ENCODE assay signal across 8 cellular contexts in genomic region chr1:169102567-169102966, GRCh38. TPM values are rescaled to one million over a fixed set of nuclear protein-coding genes. Genes with fewer than 3 reads are reported as not detected.
DNase-seq lines count a peak whose midpoint lies in the region; ATAC-seq and TF ChIP-seq lines count a peak whose summit lies in the region.

No MANE protein-coding gene starts in this region.

- DNase-seq in DMS153 (lab: John Stamatoyannopoulos, UW) (peak; percentile 40), NCI-H2227 treated with DMSO at 0.1 percent for 48 hours (lab: John Stamatoyannopoulos, UW) (peak; percentile 53), dorsolateral prefrontal cortex (peak in 7 of 10 donors; percentile 56 to 77 (median 67)), ureter (ENCODE audit: low spot score) (no peak), mucosa of gallbladder (ENCODE audit: low spot score) (no peak)

- no peaks in the 10 kb centered on the region for H3K36me3 ChIP-seq in neural cell (ENCODE audit: insufficient read depth, low read length)

- no peaks in the 10 kb centered on the region for H3F3A ChIP-seq in neural cell (ENCODE audit: insufficient read depth, low read length, poor library complexity, severe bottlenecking)

- H3K27me3 ChIP-seq in dorsolateral prefrontal cortex, result no peaks in the 10 kb centered on the region
- H3K27me3 ChIP-seq in neural cell (ENCODE audit: insufficient read depth, low read depth, low read length), result no peaks in the 10 kb centered on the region

- no peak for TF ChIP-seq RAD21 in neural cell (conservative IDR thresholded peaks at IDR 0.05)

- H3K9me2 ChIP-seq in neural cell (ENCODE audit: insufficient read depth, low read length), result no peaks in the 10 kb centered on the region

- TF ChIP-seq CTCF in dorsolateral prefrontal cortex (IDR thresholded peaks at IDR 0.05 in 54 of 56, conservative IDR thresholded peaks at IDR 0.05 in 2 of 56; ENCODE audit: low read depth in 1 of 56, partially characterized antibody in 56 of 56) (no peak), neural cell (IDR thresholded peaks at IDR 0.05; ENCODE audit: poor library complexity, severe bottlenecking) (no peak)

- no peaks in the 10 kb centered on the region for H4K20me1 ChIP-seq in neural cell (ENCODE audit: insufficient read depth)

- no peak overlapping the region for H2AFZ ChIP-seq in neural cell (ENCODE audit: low read depth, low read length)

- peak overlapping the region; percentile 18 for H3K9ac ChIP-seq in neural cell (ENCODE audit: low read length)

- H3K4me3 ChIP-seq in dorsolateral prefrontal cortex, result peak overlapping the region in 48 of 59 donors; percentile 1 to 52 (median 24)
- no peak overlapping the region for H3K4me3 ChIP-seq in neural cell (ENCODE audit: low read length)

- H3K9me3 ChIP-seq in neural cell (ENCODE audit: low read length), result no peaks in the 10 kb centered on the region

- intact Hi-C loops in dorsolateral prefrontal cortex (cut with DNase I), result loop anchor here (10.0 kb wide), 2 partner anchors 368 to 498 kb away; no protein-coding TSS in a partner anchor

- H3K4me2 ChIP-seq in neural cell (ENCODE audit: low read length), result no peak overlapping the region

- ATAC-seq in HG02938 (IDR thresholded peaks at IDR 0.05; ENCODE audit: unreplicated experiment), result no peak
- no peak for ATAC-seq in GM19324 (IDR thresholded peaks at IDR 0.05; ENCODE audit: low FRiP score, unreplicated experiment)

- H3K27ac ChIP-seq in dorsolateral prefrontal cortex (peak overlapping the region; percentile 63 to 99 (median 97)), neural cell (ENCODE audit: low read length) (peak overlapping the region; percentile 15)

- H3K79me2 ChIP-seq in neural cell (replicated peaks; ENCODE audit: insufficient read depth, low read length), result peaks cover 9% of the 10 kb centered on the region

- no peak for TF ChIP-seq EP300 in neural cell (conservative IDR thresholded peaks at IDR 0.05; ENCODE audit: poor library complexity, severe bottlenecking)

TF ChIP-seq in neural cell, 6 proteins besides CTCF, POLR2A, EP300 and RAD21:
- no peak for TF ChIP-seq POLR2AphosphoS5 (IDR thresholded peaks at IDR 0.05)

RNA-seq across cellular contexts. Expression of gene ATP1B1, which starts 3.9 kb away (rescaled TPM):
- total RNA-seq in dorsolateral prefrontal cortex (1,000 to 10,000 TPM in 2 of 120 experiments, 100 to 1,000 TPM in 118; 155 to 1,070 (median 769) TPM), ureter (172 TPM), mucosa of gallbladder (739 TPM)
- polyA plus RNA-seq in neural cell, result 98.8 and 114 TPM in 2 replicates
- 107 and 119 TPM in 2 replicates for polyA minus RNA-seq in neural cell

Comparison
In these comparisons a context has a peak if more than half of its experiments do, and no peak if none do; other contexts are left out.
1. DNase-seq: peak in DMS153 (single experiment), NCI-H2227 treated with DMSO at 0.1 percent for 48 hours (single experiment) and dorsolateral prefrontal cortex (7 of 10); none in ureter (single experiment) and mucosa of gallbladder (single experiment).